14 cellular contexts compared by ENCODE assay signal in the genomic region with DNA sequence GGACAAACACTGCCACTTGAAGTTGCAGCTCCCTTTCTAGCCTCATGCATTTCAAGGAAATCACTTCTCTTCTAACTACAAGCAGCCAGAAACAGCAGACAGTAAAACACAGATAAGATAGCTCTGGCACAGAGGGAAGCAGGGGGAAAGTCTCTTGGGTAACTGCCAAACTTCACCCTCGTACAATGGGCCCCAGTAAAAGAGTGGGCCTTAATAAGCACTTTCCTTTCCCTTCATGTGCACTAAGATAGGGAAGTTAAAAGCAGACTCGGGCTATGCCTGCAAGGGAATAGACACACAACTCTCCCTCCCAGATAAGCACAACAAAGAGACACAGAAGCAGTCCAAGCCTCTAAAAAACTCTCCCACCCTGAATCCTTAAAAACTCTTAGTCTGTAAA. TPM values are rescaled to one million over a fixed set of nuclear protein-coding genes. Genes with fewer than 3 reads are reported as not detected.
DNase-seq lines count a peak whose midpoint lies in the region; FAIRE-seq and TF ChIP-seq lines count a peak whose summit lies in the region.
"Not testable (repeated sequence)": the region's sequence is repeated elsewhere in the genome, so short reads cannot be mapped to it uniquely, and the experiment has no call there.
"Had no signal": no experiment of that assay in that cellular context is flagged by ENCODE, and none has a peak within 500 bp of the region (broad histone marks: within the 10 kb centered on the region; RNA-seq: fewer than 3 reads in every experiment).

No MANE protein-coding gene starts in this region.

- TF ChIP-seq CTCF in BE2C (IDR thresholded peaks at IDR 0.05; ENCODE audit: low read depth, low read length); cardiac muscle cell (IDR thresholded peaks at IDR 0.05; ENCODE audit: low read depth, low read length): not testable (repeated sequence)

- H3K27me3 ChIP-seq in BE2C: peaks cover 29% of the 10 kb centered on the region
- H3K27me3 ChIP-seq in cardiac muscle cell; small intestine (ENCODE audit: control insufficient read depth in 2 of 2, insufficient read depth in 2 of 2, low read length in 2 of 2): not testable (repeated sequence)

- H3K4me3 ChIP-seq in BE2C (ENCODE audit: low read depth, low read length); cardiac muscle cell; mesodermal cell (ENCODE audit: extremely low read depth, insufficient read depth, low read length, poor library complexity, severe bottlenecking); small intestine (ENCODE audit: low read depth in 1 of 2, low read length in 2 of 2): not testable (repeated sequence)

- H3K27ac ChIP-seq in cardiac muscle cell (peak overlapping the region; percentile 81), mesodermal cell (ENCODE audit: low read depth, low read length, severe bottlenecking) (peak overlapping the region; percentile 43)
- not testable (repeated sequence) for H3K27ac ChIP-seq in small intestine (ENCODE audit: low read depth in 1 of 2, low read length in 1 of 2)

- not testable (repeated sequence) for H3K4me1 ChIP-seq in BE2C; cardiac muscle cell (ENCODE audit: low read depth); mesodermal cell (ENCODE audit: control insufficient read depth, insufficient read depth, low read length, poor library complexity, severe bottlenecking); small intestine (ENCODE audit: control insufficient read depth in 2 of 2, insufficient read depth in 1 of 2, low read depth in 1 of 2, low read length in 1 of 2)

- WGBS in mesodermal cell (ENCODE audit: insufficient coverage in 2 of 2), 2 experiments: 67 to 80% methylated on average over 1 of the region's 2 CpGs
- 6 to 17% (median 16%) methylated on average over 2 of the region's 2 CpGs for WGBS in small intestine, 3 donors

- H3K36me3 ChIP-seq in BE2C; cardiac muscle cell; mesodermal cell (ENCODE audit: control insufficient read depth, insufficient read depth, low read length); small intestine (ENCODE audit: control insufficient read depth in 2 of 2, insufficient read depth in 2 of 2, low read length in 2 of 2): not testable (repeated sequence)

- not testable (repeated sequence) for H3K9me3 ChIP-seq in BE2C; cardiac muscle cell (ENCODE audit: low read depth); mesodermal cell (ENCODE audit: control insufficient read depth, low read length); small intestine (ENCODE audit: control insufficient read depth, low read depth)

- FAIRE-seq in small intestine (lab: Jason Lieb, UNC): not testable (repeated sequence)

- DNase-seq in BE2C: peak; percentile 8
- DNase-seq in NCI-H2227 (lab: John Stamatoyannopoulos, UW; ENCODE audit: unreplicated experiment): peak; percentile 20
- peak; percentile 38 for DNase-seq in RPMI8226
- peak; percentile 4 for DNase-seq in amniotic epithelial cell (ENCODE audit: low read depth)
- DNase-seq in cardiac muscle cell (ENCODE audit: low read depth in 1 of 2, low spot score in 1 of 2): peak; percentile 3 to 35
- peak; percentile 37 for DNase-seq in small intestine

RNA-seq across cellular contexts. Expression of gene KRTAP4-5, which starts 4.2 kb away (rescaled TPM):
- not detected for polyA plus RNA-seq in BE2C (2012; ENCODE audit: insufficient read depth, insufficient read length, low read depth)
- not detected in 2 replicates for total RNA-seq in cardiac muscle cell
- not detected in 2 replicates for polyA plus RNA-seq in cardiac muscle cell
- not detected for polyA plus RNA-seq in mesodermal cell (2013, experiment 1 of 2)
- polyA plus RNA-seq in mesodermal cell (2013, experiment 2 of 2): not detected
- polyA plus RNA-seq in small intestine: not detected
- total RNA-seq: A172; Caco-2; CD8-positive, alpha-beta T cell; GM23338; H7 had no signal
- polyA plus RNA-seq: BJ, CD14-positive monocyte, GM23338 had no signal

RNA-seq across cellular contexts. Expression of gene KRTAP4-4, which starts 6.7 kb away (rescaled TPM):
- not detected for polyA plus RNA-seq in BE2C (2012; ENCODE audit: insufficient read depth, insufficient read length, low read depth)
- not detected in 2 replicates for total RNA-seq in cardiac muscle cell
- polyA plus RNA-seq in cardiac muscle cell: not detected in 2 replicates
- polyA plus RNA-seq in mesodermal cell (2013, experiment 1 of 2): not detected
- not detected for polyA plus RNA-seq in mesodermal cell (2013, experiment 2 of 2)
- polyA plus RNA-seq in small intestine: not detected
- total RNA-seq: A172; Caco-2; CD8-positive, alpha-beta T cell; GM23338; H7 had no signal
- polyA plus RNA-seq: BJ, CD14-positive monocyte, GM23338 had no signal

RNA-seq across cellular contexts. Expression of gene KRTAP4-6, which starts 13.5 kb away (rescaled TPM):
- polyA plus RNA-seq in BE2C (2012; ENCODE audit: insufficient read depth, insufficient read length, low read depth): not detected
- not detected in 2 replicates for total RNA-seq in cardiac muscle cell
- polyA plus RNA-seq in cardiac muscle cell (not detected in 2 replicates), small intestine (not detected)
- polyA plus RNA-seq in mesodermal cell (2013, experiment 1 of 2): not detected
- polyA plus RNA-seq in mesodermal cell (2013, experiment 2 of 2): not detected
- total RNA-seq: A172; Caco-2; CD8-positive, alpha-beta T cell; GM23338; H7 had no signal
- polyA plus RNA-seq: BJ, CD14-positive monocyte, GM23338 had no signal

RNA-seq across cellular contexts. Expression of gene KRTAP4-3, which starts 14.2 kb away (rescaled TPM):
- polyA plus RNA-seq in BE2C (2012; ENCODE audit: insufficient read depth, insufficient read length, low read depth): not detected
- not detected in 2 replicates for total RNA-seq in cardiac muscle cell
- polyA plus RNA-seq in cardiac muscle cell (not detected in 2 replicates), small intestine (not detected)
- not detected for polyA plus RNA-seq in mesodermal cell (2013, experiment 1 of 2)
- polyA plus RNA-seq in mesodermal cell (2013, experiment 2 of 2): not detected
- total RNA-seq: A172; Caco-2; CD8-positive, alpha-beta T cell; GM23338; H7 had no signal
- polyA plus RNA-seq: BJ, CD14-positive monocyte, GM23338 had no signal

RNA-seq across cellular contexts. Expression of gene KRTAP4-2, which starts 24.2 kb away (rescaled TPM):
- polyA plus RNA-seq in BE2C (2012; ENCODE audit: insufficient read depth, insufficient read length, low read depth): not detected
- total RNA-seq in cardiac muscle cell: not detected in 2 replicates
- not detected in 2 replicates for polyA plus RNA-seq in cardiac muscle cell
- not detected for polyA plus RNA-seq in mesodermal cell (2013, experiment 1 of 2)
- not detected for polyA plus RNA-seq in mesodermal cell (2013, experiment 2 of 2)
- not detected for polyA plus RNA-seq in small intestine
- total RNA-seq: A172; Caco-2; CD8-positive, alpha-beta T cell; GM23338; H7 had no signal
- polyA plus RNA-seq: BJ, CD14-positive monocyte, GM23338 had no signal
